ENCODE assay signal across 1 cellular context in the genomic region with DNA sequence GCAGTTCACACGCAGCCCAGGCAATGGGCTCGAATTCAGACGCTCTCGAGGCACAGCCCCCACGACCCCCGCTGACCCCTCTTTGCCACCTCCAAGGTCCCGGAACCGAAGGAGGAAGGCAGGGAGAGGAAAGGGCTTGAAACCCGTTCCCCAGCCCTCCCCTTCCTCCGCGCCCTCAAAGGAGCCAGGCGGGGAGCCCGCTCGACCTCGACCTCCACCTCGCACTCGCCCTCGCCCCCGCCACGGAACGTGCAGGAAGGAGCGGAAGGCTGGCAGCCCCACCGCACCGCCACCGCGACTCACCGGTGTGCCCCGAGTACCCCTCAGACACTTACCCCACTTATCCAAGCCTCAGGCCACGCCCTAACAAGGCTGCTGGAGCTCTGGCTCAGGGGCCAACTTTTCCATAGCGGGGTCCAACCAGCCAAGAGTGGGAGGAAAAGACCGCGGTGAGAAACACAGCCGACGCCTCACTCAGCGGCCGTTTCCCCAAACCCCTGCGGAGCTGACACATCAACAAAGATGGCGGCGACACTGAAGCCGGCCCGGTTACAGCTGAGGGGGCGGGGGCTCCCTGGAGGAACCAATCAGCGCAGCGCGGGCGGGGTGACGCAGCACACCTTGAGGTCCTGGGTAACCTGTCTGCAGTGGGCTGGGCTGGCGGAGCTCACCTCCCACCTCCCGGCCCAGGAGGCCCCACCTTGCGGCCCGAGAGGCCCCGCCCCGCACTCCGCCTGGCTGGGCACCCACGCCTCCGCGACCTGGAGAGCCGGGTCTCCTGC.
A peak's percentile ranks its signal among the peaks of the same experiment; 100 is the strongest.
TF ChIP-seq lines count a peak whose summit lies in the region.

Gene CCDC186, minus strand, starts transcription at position 524 of the 782 bp plus-strand sequence. CDS start 10,935 bp downstream, outside the sequence.

TF ChIP-seq in HEK293, 187 proteins besides CTCF, POLR2A, EP300 and RAD21 (continued from another document and continues in another):
- TF ChIP-seq, protein P1, sequence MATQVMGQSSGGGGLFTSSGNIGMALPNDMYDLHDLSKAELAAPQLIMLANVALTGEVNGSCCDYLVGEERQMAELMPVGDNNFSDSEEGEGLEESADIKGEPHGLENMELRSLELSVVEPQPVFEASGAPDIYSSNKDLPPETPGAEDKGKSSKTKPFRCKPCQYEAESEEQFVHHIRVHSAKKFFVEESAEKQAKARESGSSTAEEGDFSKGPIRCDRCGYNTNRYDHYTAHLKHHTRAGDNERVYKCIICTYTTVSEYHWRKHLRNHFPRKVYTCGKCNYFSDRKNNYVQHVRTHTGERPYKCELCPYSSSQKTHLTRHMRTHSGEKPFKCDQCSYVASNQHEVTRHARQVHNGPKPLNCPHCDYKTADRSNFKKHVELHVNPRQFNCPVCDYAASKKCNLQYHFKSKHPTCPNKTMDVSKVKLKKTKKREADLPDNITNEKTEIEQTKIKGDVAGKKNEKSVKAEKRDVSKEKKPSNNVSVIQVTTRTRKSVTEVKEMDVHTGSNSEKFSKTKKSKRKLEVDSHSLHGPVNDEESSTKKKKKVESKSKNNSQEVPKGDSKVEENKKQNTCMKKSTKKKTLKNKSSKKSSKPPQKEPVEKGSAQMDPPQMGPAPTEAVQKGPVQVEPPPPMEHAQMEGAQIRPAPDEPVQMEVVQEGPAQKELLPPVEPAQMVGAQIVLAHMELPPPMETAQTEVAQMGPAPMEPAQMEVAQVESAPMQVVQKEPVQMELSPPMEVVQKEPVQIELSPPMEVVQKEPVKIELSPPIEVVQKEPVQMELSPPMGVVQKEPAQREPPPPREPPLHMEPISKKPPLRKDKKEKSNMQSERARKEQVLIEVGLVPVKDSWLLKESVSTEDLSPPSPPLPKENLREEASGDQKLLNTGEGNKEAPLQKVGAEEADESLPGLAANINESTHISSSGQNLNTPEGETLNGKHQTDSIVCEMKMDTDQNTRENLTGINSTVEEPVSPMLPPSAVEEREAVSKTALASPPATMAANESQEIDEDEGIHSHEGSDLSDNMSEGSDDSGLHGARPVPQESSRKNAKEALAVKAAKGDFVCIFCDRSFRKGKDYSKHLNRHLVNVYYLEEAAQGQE (tag by site-specific recombination; IDR thresholded peaks at IDR 0.05): no peak
- TF ChIP-seq, protein P2, sequence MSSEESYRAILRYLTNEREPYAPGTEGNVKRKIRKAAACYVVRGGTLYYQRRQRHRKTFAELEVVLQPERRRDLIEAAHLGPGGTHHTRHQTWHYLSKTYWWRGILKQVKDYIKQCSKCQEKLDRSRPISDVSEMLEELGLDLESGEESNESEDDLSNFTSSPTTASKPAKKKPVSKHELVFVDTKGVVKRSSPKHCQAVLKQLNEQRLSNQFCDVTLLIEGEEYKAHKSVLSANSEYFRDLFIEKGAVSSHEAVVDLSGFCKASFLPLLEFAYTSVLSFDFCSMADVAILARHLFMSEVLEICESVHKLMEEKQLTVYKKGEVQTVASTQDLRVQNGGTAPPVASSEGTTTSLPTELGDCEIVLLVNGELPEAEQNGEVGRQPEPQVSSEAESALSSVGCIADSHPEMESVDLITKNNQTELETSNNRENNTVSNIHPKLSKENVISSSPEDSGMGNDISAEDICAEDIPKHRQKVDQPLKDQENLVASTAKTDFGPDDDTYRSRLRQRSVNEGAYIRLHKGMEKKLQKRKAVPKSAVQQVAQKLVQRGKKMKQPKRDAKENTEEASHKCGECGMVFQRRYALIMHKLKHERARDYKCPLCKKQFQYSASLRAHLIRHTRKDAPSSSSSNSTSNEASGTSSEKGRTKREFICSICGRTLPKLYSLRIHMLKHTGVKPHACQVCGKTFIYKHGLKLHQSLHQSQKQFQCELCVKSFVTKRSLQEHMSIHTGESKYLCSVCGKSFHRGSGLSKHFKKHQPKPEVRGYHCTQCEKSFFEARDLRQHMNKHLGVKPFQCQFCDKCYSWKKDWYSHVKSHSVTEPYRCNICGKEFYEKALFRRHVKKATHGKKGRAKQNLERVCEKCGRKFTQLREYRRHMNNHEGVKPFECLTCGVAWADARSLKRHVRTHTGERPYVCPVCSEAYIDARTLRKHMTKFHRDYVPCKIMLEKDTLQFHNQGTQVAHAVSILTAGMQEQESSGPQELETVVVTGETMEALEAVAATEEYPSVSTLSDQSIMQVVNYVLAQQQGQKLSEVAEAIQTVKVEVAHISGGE (tag by site-specific recombination; conservative IDR thresholded peaks at IDR 0.05; ENCODE audit: low read depth): 0 out of 2 replicates have a peak, but pooled peaks have one; percentile 23
- TF ChIP-seq MYNN (tag by site-specific recombination; IDR thresholded peaks at IDR 0.05; ENCODE audit: borderline replicate concordance) (no peak), ZFP41 (tag by site-specific recombination; IDR thresholded peaks at IDR 0.05; ENCODE audit: borderline replicate concordance) (no peak), ZNF580 (tag by site-specific recombination; IDR thresholded peaks at IDR 0.05) (no peak), ZNF48 (tag by site-specific recombination; IDR thresholded peaks at IDR 0.05) (no peak), ZNF23 (tag by site-specific recombination; IDR thresholded peaks at IDR 0.05; ENCODE audit: borderline replicate concordance) (no peak), ZNF24 (tag by site-specific recombination; IDR thresholded peaks at IDR 0.05) (no peak), ZNF248 (tag by site-specific recombination; IDR thresholded peaks at IDR 0.05) (no peak), ZNF19 (tag by site-specific recombination; IDR thresholded peaks at IDR 0.05; ENCODE audit: low read depth) (no peak), KLF1 (tag by site-specific recombination; IDR thresholded peaks at IDR 0.05) (no peak; the same call in 1 of the 2 replicates), ZNF501 (tag by site-specific recombination; IDR thresholded peaks at IDR 0.05) (peak; percentile 97), KLF16 (tag by site-specific recombination; IDR thresholded peaks at IDR 0.05) (peak; percentile 37), ZNF555 (tag by site-specific recombination; conservative IDR thresholded peaks at IDR 0.05) (no peak), ZSCAN16 (tag by site-specific recombination; IDR thresholded peaks at IDR 0.05) (no peak), IKZF3 (tag by site-specific recombination; IDR thresholded peaks at IDR 0.05) (no peak), ZNF280C (tag by site-specific recombination; IDR thresholded peaks at IDR 0.05) (no peak), SP2 (tag by site-specific recombination; IDR thresholded peaks at IDR 0.05) (peak; percentile 92), BCL11B (tag by site-specific recombination; IDR thresholded peaks at IDR 0.05; ENCODE audit: low read depth) (no peak; the same call in 1 of the 2 replicates), ZFP3 (tag by site-specific recombination; IDR thresholded peaks at IDR 0.05; ENCODE audit: low read depth) (no peak), ZNF747 (tag by site-specific recombination; IDR thresholded peaks at IDR 0.05) (no peak), HOXA7 (CRISPR knock-in tag; IDR thresholded peaks at IDR 0.05; ENCODE audit: borderline replicate concordance) (no peak), SCRT2 (tag by site-specific recombination; IDR thresholded peaks at IDR 0.05) (no peak; the same call in 1 of the 2 replicates), ZNF132 (tag by site-specific recombination; IDR thresholded peaks at IDR 0.05; ENCODE audit: borderline replicate concordance) (no peak), SP7 (tag by site-specific recombination; IDR thresholded peaks at IDR 0.05) (peak; percentile 57; the same call in 1 of the 2 replicates), ZNF114 (tag by site-specific recombination; IDR thresholded peaks at IDR 0.05) (no peak), ZNF701 (tag by site-specific recombination; IDR thresholded peaks at IDR 0.05) (no peak), ZNF202 (tag by site-specific recombination; IDR thresholded peaks at IDR 0.05; ENCODE audit: borderline replicate concordance) (no peak), ZNF292 (tag by site-specific recombination; IDR thresholded peaks at IDR 0.05; ENCODE audit: borderline replicate concordance, low read depth) (no peak), ZNF654 (tag by site-specific recombination; IDR thresholded peaks at IDR 0.05; ENCODE audit: low read depth) (no peak), GLIS2 (tag by site-specific recombination; IDR thresholded peaks at IDR 0.05) (peak; percentile 99), ZBTB7A (tag by site-specific recombination; IDR thresholded peaks at IDR 0.05; ENCODE audit: low read depth) (no peak), ZNF660 (tag by site-specific recombination; IDR thresholded peaks at IDR 0.05) (peak; percentile 36; the same call in 1 of the 2 replicates), ZNF324 (tag by site-specific recombination; IDR thresholded peaks at IDR 0.05) (no peak; the same call in none of the 2 replicates), KLF10 (tag by site-specific recombination; IDR thresholded peaks at IDR 0.05) (peak; percentile 49; the same call in 1 of the 2 replicates), ZNF2 (tag by site-specific recombination; IDR thresholded peaks at IDR 0.05) (peak; percentile 60; the same call in 1 of the 2 replicates), ZNF629 (tag by site-specific recombination; IDR thresholded peaks at IDR 0.05) (peak; percentile 71), ZNF311 (tag by site-specific recombination; IDR thresholded peaks at IDR 0.05; ENCODE audit: borderline replicate concordance) (no peak), ZNF548 (tag by site-specific recombination; IDR thresholded peaks at IDR 0.05) (no peak), ZNF645 (tag by site-specific recombination; IDR thresholded peaks at IDR 0.05) (no peak), ZNF157 (tag by site-specific recombination; IDR thresholded peaks at IDR 0.05) (no peak), OVOL3 (tag by site-specific recombination; IDR thresholded peaks at IDR 0.05) (no peak)
- TF ChIP-seq, protein P3, sequence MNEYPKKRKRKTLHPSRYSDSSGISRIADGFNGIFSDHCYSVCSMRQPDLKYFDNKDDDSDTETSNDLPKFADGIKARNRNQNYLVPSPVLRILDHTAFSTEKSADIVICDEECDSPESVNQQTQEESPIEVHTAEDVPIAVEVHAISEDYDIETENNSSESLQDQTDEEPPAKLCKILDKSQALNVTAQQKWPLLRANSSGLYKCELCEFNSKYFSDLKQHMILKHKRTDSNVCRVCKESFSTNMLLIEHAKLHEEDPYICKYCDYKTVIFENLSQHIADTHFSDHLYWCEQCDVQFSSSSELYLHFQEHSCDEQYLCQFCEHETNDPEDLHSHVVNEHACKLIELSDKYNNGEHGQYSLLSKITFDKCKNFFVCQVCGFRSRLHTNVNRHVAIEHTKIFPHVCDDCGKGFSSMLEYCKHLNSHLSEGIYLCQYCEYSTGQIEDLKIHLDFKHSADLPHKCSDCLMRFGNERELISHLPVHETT (tag by site-specific recombination; IDR thresholded peaks at IDR 0.05): 0 out of 2 replicates have a peak, but pooled peaks have one; percentile 60
- TF ChIP-seq, protein P4, sequence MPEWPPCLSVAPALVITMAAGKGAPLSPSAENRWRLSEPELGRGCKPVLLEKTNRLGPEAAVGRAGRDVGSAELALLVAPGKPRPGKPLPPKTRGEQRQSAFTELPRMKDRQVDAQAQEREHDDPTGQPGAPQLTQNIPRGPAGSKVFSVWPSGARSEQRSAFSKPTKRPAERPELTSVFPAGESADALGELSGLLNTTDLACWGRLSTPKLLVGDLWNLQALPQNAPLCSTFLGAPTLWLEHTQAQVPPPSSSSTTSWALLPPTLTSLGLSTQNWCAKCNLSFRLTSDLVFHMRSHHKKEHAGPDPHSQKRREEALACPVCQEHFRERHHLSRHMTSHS (tag by site-specific recombination; IDR thresholded peaks at IDR 0.05): no peak
- TF ChIP-seq, protein P5, sequence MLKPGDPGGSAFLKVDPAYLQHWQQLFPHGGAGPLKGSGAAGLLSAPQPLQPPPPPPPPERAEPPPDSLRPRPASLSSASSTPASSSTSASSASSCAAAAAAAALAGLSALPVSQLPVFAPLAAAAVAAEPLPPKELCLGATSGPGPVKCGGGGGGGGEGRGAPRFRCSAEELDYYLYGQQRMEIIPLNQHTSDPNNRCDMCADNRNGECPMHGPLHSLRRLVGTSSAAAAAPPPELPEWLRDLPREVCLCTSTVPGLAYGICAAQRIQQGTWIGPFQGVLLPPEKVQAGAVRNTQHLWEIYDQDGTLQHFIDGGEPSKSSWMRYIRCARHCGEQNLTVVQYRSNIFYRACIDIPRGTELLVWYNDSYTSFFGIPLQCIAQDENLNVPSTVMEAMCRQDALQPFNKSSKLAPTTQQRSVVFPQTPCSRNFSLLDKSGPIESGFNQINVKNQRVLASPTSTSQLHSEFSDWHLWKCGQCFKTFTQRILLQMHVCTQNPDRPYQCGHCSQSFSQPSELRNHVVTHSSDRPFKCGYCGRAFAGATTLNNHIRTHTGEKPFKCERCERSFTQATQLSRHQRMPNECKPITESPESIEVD (tag by site-specific recombination; IDR thresholded peaks at IDR 0.05): no peak
- TF ChIP-seq, protein P6, sequence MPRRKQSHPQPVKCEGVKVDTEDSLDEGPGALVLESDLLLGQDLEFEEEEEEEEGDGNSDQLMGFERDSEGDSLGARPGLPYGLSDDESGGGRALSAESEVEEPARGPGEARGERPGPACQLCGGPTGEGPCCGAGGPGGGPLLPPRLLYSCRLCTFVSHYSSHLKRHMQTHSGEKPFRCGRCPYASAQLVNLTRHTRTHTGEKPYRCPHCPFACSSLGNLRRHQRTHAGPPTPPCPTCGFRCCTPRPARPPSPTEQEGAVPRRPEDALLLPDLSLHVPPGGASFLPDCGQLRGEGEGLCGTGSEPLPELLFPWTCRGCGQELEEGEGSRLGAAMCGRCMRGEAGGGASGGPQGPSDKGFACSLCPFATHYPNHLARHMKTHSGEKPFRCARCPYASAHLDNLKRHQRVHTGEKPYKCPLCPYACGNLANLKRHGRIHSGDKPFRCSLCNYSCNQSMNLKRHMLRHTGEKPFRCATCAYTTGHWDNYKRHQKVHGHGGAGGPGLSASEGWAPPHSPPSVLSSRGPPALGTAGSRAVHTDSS (tag by site-specific recombination; IDR thresholded peaks at IDR 0.05): no peak
